ENCODE assay signal across 1 cellular context in genomic region chr10:104257235-104257634, GRCh38.
TF ChIP-seq lines count a peak whose summit lies in the region.

No MANE protein-coding gene starts in this region.

TF ChIP-seq in A549, 52 proteins besides CTCF, POLR2A, EP300 and RAD21 (continued from another document):
- TF ChIP-seq, protein P1, sequence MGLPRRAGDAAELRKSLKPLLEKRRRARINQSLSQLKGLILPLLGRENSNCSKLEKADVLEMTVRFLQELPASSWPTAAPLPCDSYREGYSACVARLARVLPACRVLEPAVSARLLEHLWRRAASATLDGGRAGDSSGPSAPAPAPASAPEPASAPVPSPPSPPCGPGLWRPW (IDR thresholded peaks at IDR 0.05), result no peak
- TF ChIP-seq RNF2 (IDR thresholded peaks at IDR 0.05; ENCODE audit: borderline replicate concordance, low read depth) (no peak), NPAS2 (CRISPR knock-in tag; IDR thresholded peaks at IDR 0.05; ENCODE audit: borderline replicate concordance) (no peak), HOXB5 (CRISPR knock-in tag; IDR thresholded peaks at IDR 0.05) (no peak), FOSB (CRISPR knock-in tag; IDR thresholded peaks at IDR 0.05) (no peak), BHLHE40 (IDR thresholded peaks at IDR 0.05; ENCODE audit: low read depth, low read length) (no peak), POLR2AphosphoS2 (conservative IDR thresholded peaks at IDR 0.05; ENCODE audit: low read length) (no peak), RFX5 (IDR thresholded peaks at IDR 0.05) (no peak), ZC3H11A (IDR thresholded peaks at IDR 0.05) (no peak)
